In genomic region chr7:122448893-122449589, GRCh38 we compare ENCODE assay signal across 2 cellular contexts.
TF ChIP-seq lines count a peak whose summit lies in the region.

No MANE protein-coding gene starts in this region.

TF ChIP-seq in GM23338, 12 proteins besides CTCF, POLR2A, EP300 and RAD21:
- TF ChIP-seq ZNF462 (CRISPR knock-in tag; IDR thresholded peaks at IDR 0.05): no peak
- no peak for TF ChIP-seq JUNB (IDR thresholded peaks at IDR 0.05; ENCODE audit: unreplicated experiment)
- TF ChIP-seq ZNF331 (CRISPR knock-in tag; IDR thresholded peaks at IDR 0.05; ENCODE audit: low read depth): no peak
- TF ChIP-seq NANOG (IDR thresholded peaks at IDR 0.05; ENCODE audit: borderline replicate concordance): peak; percentile 2; the same call in 1 of the 2 replicates
- no peak for TF ChIP-seq EZH2phosphoT487 (IDR thresholded peaks at IDR 0.05; ENCODE audit: unreplicated experiment)

TF ChIP-seq in WTC11, 78 proteins besides CTCF, POLR2A, EP300 and RAD21 (continued from another document):
- TF ChIP-seq PRDM15 (CRISPR knock-in tag; IDR thresholded peaks at IDR 0.05) (no peak), HMGA2 (CRISPR knock-in tag; IDR thresholded peaks at IDR 0.05) (no peak), ZNF121 (CRISPR knock-in tag; IDR thresholded peaks at IDR 0.05) (no peak)
